ENCODE assay signal across 9 cellular contexts in the genomic region with DNA sequence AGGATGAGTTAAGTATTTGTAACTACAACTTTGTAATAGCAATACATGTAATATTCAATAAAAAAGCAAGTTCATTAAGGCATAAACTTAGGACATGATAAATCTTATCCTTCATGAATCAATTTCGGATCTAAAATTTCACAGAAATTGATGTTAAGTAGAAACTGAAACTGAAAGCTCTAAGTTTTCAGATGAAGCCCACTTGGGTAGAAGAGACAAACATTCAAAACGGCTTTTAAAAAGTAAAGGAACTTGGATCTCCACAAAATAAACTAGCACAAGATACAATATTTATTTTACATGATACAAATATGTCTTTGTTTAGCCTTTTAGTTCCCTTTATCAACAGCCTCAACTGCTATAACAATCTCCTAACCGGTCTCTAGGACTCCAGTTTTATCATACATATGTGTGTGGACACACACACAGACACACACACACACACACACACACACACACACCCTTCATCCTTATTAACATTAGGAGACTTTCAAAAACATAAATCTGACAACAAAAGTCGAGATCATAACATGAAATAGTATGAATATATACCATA.
DNase-seq lines count a peak whose midpoint lies in the region; ATAC-seq, FAIRE-seq and TF ChIP-seq lines count a peak whose summit lies in the region.
"Had no signal": no experiment of that assay in that cellular context is flagged by ENCODE, and none has a peak within 500 bp of the region (broad histone marks: within the 10 kb centered on the region; RNA-seq: fewer than 3 reads in every experiment).

No MANE protein-coding gene starts in this region.

- no peak for TF ChIP-seq EP300 in suprapubic skin (IDR thresholded peaks at IDR 0.05)

- H3K27ac ChIP-seq in BLaER1 treated with 17β-estradiol and CSF1 and Interleukin-3, amounts not matched to agents 10 nM and 100 nM = peak overlapping the region in 8 of 11 experiments; percentile 27 to 60 (median 44); a peak in 11 of 22 replicates
- H3K27ac ChIP-seq in gastrocnemius medialis (no peak overlapping the region), suprapubic skin (no peak overlapping the region)

- in situ Hi-C loops in gastrocnemius medialis (cut with MboI; ENCODE audit: low sequenced_read_pairs in 4 of 4) = loop anchor here in 1 of 4 donors (10.0 kb wide), 2 partner anchors 77 to 457 kb away; no protein-coding TSS in a partner anchor

- peaks cover 23 to 43% (median 28%) of the 10 kb centered on the region in 11 experiments; a peak in 21 of 22 replicates for H3K36me3 ChIP-seq in BLaER1 treated with 17β-estradiol and CSF1 and Interleukin-3, amounts not matched to agents 10 nM and 100 nM
- no peaks in the 10 kb centered on the region for H3K36me3 ChIP-seq in gastrocnemius medialis
- no peaks in the 10 kb centered on the region for H3K36me3 ChIP-seq in suprapubic skin

- H3K4me3 ChIP-seq in BLaER1 treated with 17β-estradiol and CSF1 and Interleukin-3, amounts not matched to agents 10 nM and 100 nM = peak overlapping the region in 1 of 10 experiments; percentile 20; a peak in 1 of 20 replicates
- H3K4me3 ChIP-seq in gastrocnemius medialis (no peak overlapping the region), suprapubic skin (no peak overlapping the region)

- FAIRE-seq in colon (lab: Jason Lieb, UNC) = peak; percentile 80

- intact Hi-C loops in gastrocnemius medialis (cut with DNase I; ENCODE audit: low total_unique reads) = no loop called here

- H3K9me3 ChIP-seq in BLaER1 treated with 17β-estradiol and CSF1 and Interleukin-3, amounts not matched to agents 10 nM and 100 nM (replicated peaks in 1 of 11) = no peaks in the 10 kb centered on the region
- no peaks in the 10 kb centered on the region for H3K9me3 ChIP-seq in gastrocnemius medialis
- H3K9me3 ChIP-seq in suprapubic skin = no peaks in the 10 kb centered on the region

- H3K9ac ChIP-seq in BLaER1 treated with 17β-estradiol and CSF1 and Interleukin-3, amounts not matched to agents 10 nM and 100 nM = peak overlapping the region in 4 of 11 experiments; percentile 8 to 48 (median 37); a peak in 4 of 22 replicates

- H3K27me3 Mint-ChIP-seq in IgD-negative memory B cell (no peaks in the 10 kb centered on the region), naive B cell (no peaks in the 10 kb centered on the region)

- H3K27me3 ChIP-seq in BLaER1 treated with 17β-estradiol and CSF1 and Interleukin-3, amounts not matched to agents 10 nM and 100 nM = no peaks in the 10 kb centered on the region
- H3K27me3 ChIP-seq in gastrocnemius medialis (no peaks in the 10 kb centered on the region), suprapubic skin (no peaks in the 10 kb centered on the region)

- no peak for TF ChIP-seq POLR2A in gastrocnemius medialis (IDR thresholded peaks at IDR 0.05)
- TF ChIP-seq POLR2A in suprapubic skin (IDR thresholded peaks at IDR 0.05) = no peak

- H3K9me3 Mint-ChIP-seq in IgD-negative memory B cell (no peaks in the 10 kb centered on the region), naive B cell (no peaks in the 10 kb centered on the region)

- peak overlapping the region; percentile 30 to 75 (median 57); a peak in 17 of 22 replicates for H3K4me2 ChIP-seq in BLaER1 treated with 17β-estradiol and CSF1 and Interleukin-3, amounts not matched to agents 10 nM and 100 nM

- peaks cover 0 to 20% (median 0%) of the 10 kb centered on the region in 11 experiments; a peak in 4 of 22 replicates for H4K20me1 ChIP-seq in BLaER1 treated with 17β-estradiol and CSF1 and Interleukin-3, amounts not matched to agents 10 nM and 100 nM

- 54% methylated on average over 4 of the region's 4 CpGs for WGBS in suprapubic skin

- H3K4me1 Mint-ChIP-seq in IgD-negative memory B cell = peaks cover 42 to 51% (median 49%) of the 10 kb centered on the region in 3 donors
- peaks cover 39 to 67% (median 41%) of the 10 kb centered on the region in 3 donors for H3K4me1 Mint-ChIP-seq in naive B cell

- ATAC-seq in naive B cell (ENCODE audit: low read depth in 2 of 2) (no peak), gastrocnemius medialis (no peak)

- H3K27ac Mint-ChIP-seq in IgD-negative memory B cell (peak overlapping the region in 1 of 3 donors; percentile 89), naive B cell (peak overlapping the region in 4 of 6 donors; percentile 39 to 90 (median 44))

- DNase-seq in naive B cell = no peak
- no peak for DNase-seq in gastrocnemius medialis
- no peak for DNase-seq in HuH-7.5 (ENCODE audit: low spot score)
- no peak for DNase-seq in suprapubic skin (ENCODE audit: low spot score in 2 of 2)
- DNase-seq in occipital lobe (lab: John Stamatoyannopoulos, UW) = no peak
- DNase-seq: NCI-H345 had no signal

- H3K4me1 ChIP-seq in BLaER1 treated with 17β-estradiol and CSF1 and Interleukin-3, amounts not matched to agents 10 nM and 100 nM = peaks cover 20 to 41% (median 30%) of the 10 kb centered on the region in 10 experiments
- H3K4me1 ChIP-seq in gastrocnemius medialis (no peaks in the 10 kb centered on the region), suprapubic skin (peaks cover 8% of the 10 kb centered on the region)

- H3K4me3 Mint-ChIP-seq in IgD-negative memory B cell (peak overlapping the region; percentile 5 to 92 (median 73)), naive B cell (peak overlapping the region; percentile 52 to 73 (median 64))

- TF ChIP-seq CTCF in gastrocnemius medialis (IDR thresholded peaks at IDR 0.05 in 4 of 5, conservative IDR thresholded peaks at IDR 0.05 in 1 of 5) = no peak
- TF ChIP-seq CTCF in suprapubic skin (IDR thresholded peaks at IDR 0.05) = no peak

- peaks cover 3% of the 10 kb centered on the region for H3K36me3 Mint-ChIP-seq in IgD-negative memory B cell
- H3K36me3 Mint-ChIP-seq in naive B cell = peaks cover 6 to 18% of the 10 kb centered on the region in 2 donors

Comparison
In these comparisons a context has a peak if more than half of its experiments do, and no peak if none do; other contexts are left out.
1. H3K27ac ChIP-seq: peak in BLaER1 treated with 17β-estradiol and CSF1 and Interleukin-3, amounts not matched to agents 10 nM and 100 nM (8 of 11); none in gastrocnemius medialis (0 of 4) and suprapubic skin (single experiment).